Comparison of ENCODE assay signal across 8 cellular contexts in genomic region chr4:83535945-83536648, GRCh38. TPM values are rescaled to one million over a fixed set of nuclear protein-coding genes. Genes with fewer than 3 reads are reported as not detected.
A peak's percentile ranks its signal among the peaks of the same experiment; 100 is the strongest.
DNase-seq lines count a peak whose midpoint lies in the region; ATAC-seq and TF ChIP-seq lines count a peak whose summit lies in the region.

GPAT3 (plus strand) TSS chr4:83536108; CDS start chr4:83536623, 515 bp downstream.

- ATAC-seq in GM19328 (IDR thresholded peaks at IDR 0.05; ENCODE audit: unreplicated experiment), result peak; percentile 74
- ATAC-seq in HG03442 (IDR thresholded peaks at IDR 0.05; ENCODE audit: unreplicated experiment), result peak; percentile 74

- DNase-seq in SJCRH30 (peak; percentile 49 to 63), fibroblast of the conjunctiva (ENCODE audit: low read depth) (peak; percentile 10), nucleus accumbens (lab: John Stamatoyannopoulos, UW) (peak in 50 of 56 donors; percentile 2 to 74 (median 26)), testis (peak; percentile 70)
- peak; percentile 31 for DNase-seq in activated gamma-delta T cell treated with anti-CD3 and anti-CD28 coated beads, Interleukin-2, amount 50 U/mL, for 16 hours (ENCODE audit: low read depth)

- WGBS in testis, 2 donors, result 0 to 1% methylated on average over 42 to 61 of the region's 64 CpGs

- H3K27me3 ChIP-seq in SJCRH30, result no peaks in the 10 kb centered on the region
- H3K27me3 ChIP-seq in testis, result no peaks in the 10 kb centered on the region

- H3K27ac ChIP-seq in C4-2B, result peak within 1 kb of the TSS; percentile 38
- peak within 1 kb of the TSS; percentile 20 for H3K27ac ChIP-seq in SJCRH30
- no peak within 1 kb of the TSS for H3K27ac ChIP-seq in testis

- H3K36me3 ChIP-seq in SJCRH30 (no peaks in the 10 kb centered on the region), testis (ENCODE audit: low read depth, missing control alignments) (no peaks in the 10 kb centered on the region)

- intact Hi-C loops in testis (cut with DNase I; ENCODE audit: low total_unique reads), result no loop called here

- peak within 1 kb of the TSS; percentile 63 for H3K4me3 ChIP-seq in SJCRH30
- H3K4me3 ChIP-seq in testis, result peak within 1 kb of the TSS; percentile 38 to 68

- H3K9me3 ChIP-seq in SJCRH30 (replicated peaks), result no peaks in the 10 kb centered on the region
- no peaks in the 10 kb centered on the region for H3K9me3 ChIP-seq in testis

- H3K4me1 ChIP-seq in SJCRH30 (no peaks in the 10 kb centered on the region), testis (peaks cover 4% of the 10 kb centered on the region)

- TF ChIP-seq POLR2A in testis (IDR thresholded peaks at IDR 0.05), result no peak

- TF ChIP-seq CTCF in C4-2B (conservative IDR thresholded peaks at IDR 0.05) (no peak), testis (IDR thresholded peaks at IDR 0.05) (no peak)

RNA-seq across cellular contexts. Expression of gene GPAT3, which starts in this region (rescaled TPM):
- 2.4 and 2.6 TPM in 2 replicates for total RNA-seq in SJCRH30 (2014; rRNA removed; shearing (Covaris generic))
- 1 to 10 TPM; 5.7 to 6.4 TPM for total RNA-seq in testis
- 16.2 TPM for polyA plus RNA-seq in testis (ENCODE audit: insufficient read depth, low read depth, low replicate concordance)

Comparison
In these comparisons a context has a peak if more than half of its experiments do, and no peak if none do; other contexts are left out.
1. H3K27ac ChIP-seq: peak in C4-2B (single experiment) and SJCRH30 (single experiment); none in testis (0 of 2).
2. DNase-seq: peak in every context shown above with its lines; median percentile 70 in testis; 56 in SJCRH30; 31 in activated gamma-delta T cell treated with anti-CD3 and anti-CD28 coated beads, Interleukin-2, amount 50 U/mL, for 16 hours; 26 in nucleus accumbens; 10 in fibroblast of the conjunctiva.